23 cellular contexts compared by ENCODE assay signal in genomic region chr19:1698636-1699035, GRCh38. TPM values are rescaled to one million over a fixed set of nuclear protein-coding genes. Genes with fewer than 3 reads are reported as not detected.
A peak's percentile ranks its signal among the peaks of the same experiment; 100 is the strongest.
DNase-seq lines count a peak whose midpoint lies in the region; ATAC-seq, FAIRE-seq and TF ChIP-seq lines count a peak whose summit lies in the region.
"Had no signal": no experiment of that assay in that cellular context is flagged by ENCODE, and none has a peak within 500 bp of the region (broad histone marks: within the 10 kb centered on the region; RNA-seq: fewer than 3 reads in every experiment).

No MANE protein-coding gene starts in this region.

- H3K14ac ChIP-seq in H1 (ENCODE audit: insufficient read length) (no peak overlapping the region), H9 (ENCODE audit: insufficient read depth, low read length) (no peak overlapping the region)

- no peaks in the 10 kb centered on the region for H3K79me1 ChIP-seq in H1 (ENCODE audit: low read depth, low read length)
- no peaks in the 10 kb centered on the region for H3K79me1 ChIP-seq in H9 (ENCODE audit: insufficient read depth, low read depth, low read length, poor library complexity, severe bottlenecking)

- H2AK5ac ChIP-seq in H1 (ENCODE audit: low read depth, low read length) (no peak overlapping the region), H9 (ENCODE audit: insufficient read length, low read length) (no peak overlapping the region)

- WGBS in H1 (ENCODE audit: extremely low coverage in 1 of 2, insufficient coverage in 1 of 2, insufficient read length in 1 of 2, insufficient replicate concordance in 2 of 2, low coverage in 1 of 2, low lambda C conversion rate in 2 of 2, missing lambda C conversion rate in 1 of 2), 2 experiments, result 90% methylated on average over 24 of the region's 26 CpGs; no CpG with 5 or more reads in 1 of the 2 experiments
- WGBS in aorta, 2 donors, result 88 to 94% methylated on average over 26 of the region's 26 CpGs
- no CpG with 5 or more reads among the region's 26 CpGs for WGBS in H9 (ENCODE audit: extremely low coverage, insufficient read length, low lambda C conversion rate)

- H3K27me3 ChIP-seq in H1 (replicated peaks in 1 of 4; ENCODE audit: control insufficient read depth in 3 of 4, extremely low read depth in 1 of 4, insufficient read depth in 3 of 4, low read length in 3 of 4), result no peaks in the 10 kb centered on the region; a peak in 1 of 7 replicates
- H3K27me3 ChIP-seq in aorta (ENCODE audit: control insufficient read depth in 1 of 2, insufficient read depth in 2 of 2, low read length in 1 of 2), result no peaks in the 10 kb centered on the region
- no peaks in the 10 kb centered on the region; the same call in 1 of the 2 replicates for H3K27me3 ChIP-seq in H9 (ENCODE audit: insufficient read depth, low read length)

- no peak overlapping the region for H3K27ac ChIP-seq in H1 (ENCODE audit: low read depth, low read length)
- H3K27ac ChIP-seq in aorta (ENCODE audit: low read depth in 1 of 2, low read length in 2 of 2), result no peak overlapping the region
- H3K27ac ChIP-seq in H9 (ENCODE audit: insufficient read length, low read depth, low read length), result no peak overlapping the region
- H3K27ac ChIP-seq: A549 had no signal

- H3K9me3 Mint-ChIP-seq in H9, result peaks cover 19 to 23% of the 10 kb centered on the region in 2 experiments

- H3K4me3 ChIP-seq in H1 (ENCODE audit: extremely low read depth in 1 of 4, insufficient read depth in 2 of 4, low read depth in 3 of 4, low read length in 4 of 4), result no peak overlapping the region
- no peak overlapping the region for H3K4me3 ChIP-seq in aorta (ENCODE audit: low read length in 2 of 2)
- H3K4me3 ChIP-seq: A549, GM23338 had no signal

- H2BK120ac ChIP-seq in H1 (replicated peaks; ENCODE audit: low read depth, low read length), result no peak overlapping the region
- H2BK120ac ChIP-seq in H9 (ENCODE audit: low read depth, low read length, poor library complexity, severe bottlenecking), result no peak overlapping the region

- H3K4me3 Mint-ChIP-seq in H9, result no peak overlapping the region
- H3K4me3 Mint-ChIP-seq: CD4-positive, alpha-beta memory T cell; GM23338 had no signal

- no peak overlapping the region for H2BK20ac ChIP-seq in H1 (ENCODE audit: low read length)
- H2BK20ac ChIP-seq in H9 (ENCODE audit: low read depth, low read length, poor library complexity, severe bottlenecking), result no peak overlapping the region

- H3K56ac ChIP-seq in H1 (replicated peaks; ENCODE audit: insufficient read length, low read depth, low read length) (peak overlapping the region; percentile 12), H9 (ENCODE audit: insufficient read length, low read depth, low read length) (no peak overlapping the region)

- in situ Hi-C loops in GM13976 (cut with MboI; ENCODE audit: low sequenced_read_pairs, unreplicated experiment), result no loop called here

- no peaks in the 10 kb centered on the region for H3K36me3 ChIP-seq in H1 (ENCODE audit: control insufficient read depth in 2 of 4, insufficient read depth in 4 of 4, low read length in 3 of 4)
- H3K36me3 ChIP-seq in aorta (ENCODE audit: control insufficient read depth in 1 of 2, insufficient read depth in 2 of 2, low read length in 1 of 2), result no peaks in the 10 kb centered on the region

- H3K4me1 ChIP-seq in H1 (replicated peaks in 1 of 4; ENCODE audit: control insufficient read depth in 3 of 4, insufficient read depth in 4 of 4, low read length in 3 of 4) (no peaks in the 10 kb centered on the region), aorta (ENCODE audit: control insufficient read depth in 1 of 2, insufficient read depth in 2 of 2, low read length in 2 of 2) (no peaks in the 10 kb centered on the region), H9 (ENCODE audit: insufficient read depth, low read length) (no peaks in the 10 kb centered on the region)
- H3K4me1 ChIP-seq: A549 had no signal

- ATAC-seq in aorta (ENCODE audit: low FRiP score), result peak; percentile 7
- ATAC-seq: A549, HCT116 had no signal

- TF ChIP-seq EP300 in H1 (IDR thresholded peaks at IDR 0.05; ENCODE audit: borderline replicate concordance in 1 of 2, low read depth in 2 of 2, low read length in 2 of 2), result no peak

- H4K5ac ChIP-seq in H1 (ENCODE audit: insufficient read length, low read depth, low read length) (no peak overlapping the region), H9 (ENCODE audit: insufficient read length, low read depth, low read length) (no peak overlapping the region)

- DNase-seq in AG20443 (ENCODE audit: low spot score) (peak; percentile 6), GM13976 (ENCODE audit: low spot score) (peak; percentile 19), H1 (ENCODE audit: low read depth in 1 of 2, low spot score in 2 of 2) (no peak), aorta (no peak), posterior vena cava (ENCODE audit: low spot score) (no peak), H9 (no peak)
- no peak for DNase-seq in activated effector memory CD4-positive, alpha-beta T cell treated with Interleukin-2 at 50 U/mL for 16 hours
- DNase-seq: 8988T; ACHN; C1 segment of cervical spinal cord; Calu3; CD4-positive, alpha-beta memory T cell; COR-L47; DMS 273 treated with DMSO at 0.1 percent for 48 hours; DMS79; EL; GDM1 had no signal

- TF ChIP-seq RAD21 in H1 (IDR thresholded peaks at IDR 0.05 in 1 of 2, conservative IDR thresholded peaks at IDR 0.05 in 1 of 2; ENCODE audit: low read depth in 2 of 2, low read length in 2 of 2), result no peak

- no peak for FAIRE-seq in H1 (lab: Jason Lieb, UNC)
- FAIRE-seq: A549, GM12891, H54 had no signal

- no peaks in the 10 kb centered on the region for H3K23me2 ChIP-seq in H1 (ENCODE audit: low read depth, low read length)
- H3K23me2 ChIP-seq in H9 (ENCODE audit: insufficient read length, low read depth, low read length, poor library complexity, severe bottlenecking), result no peaks in the 10 kb centered on the region

- H2BK5ac ChIP-seq in H1 (ENCODE audit: low read depth, low read length) (no peak overlapping the region), H9 (ENCODE audit: insufficient read length, low read length) (no peak overlapping the region)

- no peak overlapping the region for H4K91ac ChIP-seq in H1 (replicated peaks; ENCODE audit: insufficient read length, low read length)
- no peak overlapping the region for H4K91ac ChIP-seq in H9 (ENCODE audit: insufficient read length, low read depth, low read length)

- peaks cover 0 to 5% of the 10 kb centered on the region in 2 experiments; a peak in 1 of 4 replicates for H3K4me1 Mint-ChIP-seq in H9

- H3K79me2 ChIP-seq in H1 (ENCODE audit: control insufficient read depth in 1 of 2, insufficient read depth in 2 of 2, low read length in 2 of 2) (no peaks in the 10 kb centered on the region), H9 (ENCODE audit: insufficient read depth, low read length) (no peaks in the 10 kb centered on the region)

- no peak overlapping the region for H3K4ac ChIP-seq in H1 (replicated peaks; ENCODE audit: insufficient read length, low read depth, low read length)
- no peak overlapping the region for H3K4ac ChIP-seq in H9 (ENCODE audit: low read depth, low read length)

- H3K27me3 Mint-ChIP-seq in H9 (ENCODE audit: low read depth), result peaks cover 63% of the 10 kb centered on the region

- H3K36me3 Mint-ChIP-seq in H9 (ENCODE audit: insufficient read depth in 1 of 3, low read depth in 3 of 3), result peaks cover 3 to 16% (median 4%) of the 10 kb centered on the region in 3 experiments; a peak in 4 of 7 replicates

- TF ChIP-seq CTCF in GM13976 (IDR thresholded peaks at IDR 0.05; ENCODE audit: borderline replicate concordance, control extremely low read depth, extremely low read depth, insufficient read depth, missing control alignments) (no peak), H1 (IDR thresholded peaks at IDR 0.05; ENCODE audit: control extremely low read depth in 1 of 3, insufficient read depth in 1 of 3, low read depth in 1 of 3, low read length in 3 of 3) (no peak), H9 (conservative IDR thresholded peaks at IDR 0.05) (no peak)

- no peak for TF ChIP-seq POLR2A in H1 (IDR thresholded peaks at IDR 0.05; ENCODE audit: control extremely low read depth in 1 of 2, low read depth in 2 of 2, low read length in 2 of 2)

- CTCF ChIA-PET in H1 (lab: Charles Lee; ENCODE audit: partially characterized antibody), result no interaction called here

- H4K8ac ChIP-seq in H1 (ENCODE audit: extremely low read depth, insufficient read depth, low read length) (no peak overlapping the region), H9 (replicated peaks; ENCODE audit: insufficient read length, low read depth, low read length) (no peak overlapping the region)

- H3K27ac Mint-ChIP-seq in H9, result no peak overlapping the region
- H3K27ac Mint-ChIP-seq: CD4-positive, alpha-beta memory T cell; GM23338 had no signal

- H4K20me1 ChIP-seq in H1 (replicated peaks in 1 of 2; ENCODE audit: control insufficient read depth in 1 of 2, insufficient read depth in 2 of 2, low read length in 2 of 2) (no peaks in the 10 kb centered on the region), H9 (ENCODE audit: control insufficient read depth, insufficient read depth, insufficient read length) (no peaks in the 10 kb centered on the region)

- H3K4me2 ChIP-seq in H1 (ENCODE audit: insufficient read depth in 1 of 2, low read depth in 2 of 2, low read length in 2 of 2) (no peak overlapping the region), H9 (ENCODE audit: insufficient read depth, insufficient read length, low read length) (no peak overlapping the region)
- H3K4me2 ChIP-seq: A549, GM23338 had no signal

- H2AFZ ChIP-seq in H1 (ENCODE audit: low read length) (no peak overlapping the region), H9 (ENCODE audit: low read length) (no peak overlapping the region)
- H2AFZ ChIP-seq: GM23338 had no signal

- H3K23ac ChIP-seq in H1 (ENCODE audit: insufficient read length), result no peak overlapping the region
- no peak overlapping the region for H3K23ac ChIP-seq in H9 (ENCODE audit: insufficient read length, low read depth, low read length)

- POLR2A ChIA-PET in H1 (lab: Charles Lee; ENCODE audit: partially characterized antibody), result interaction anchor here (1.3 kb wide), 1 partner anchor 9 kb away, joined by 3 read pairs; no protein-coding TSS in a partner anchor

- H3K9ac ChIP-seq in H1 (replicated peaks in 1 of 4; ENCODE audit: extremely low read depth in 1 of 4, low read depth in 3 of 4, low read length in 3 of 4) (no peak overlapping the region), H9 (ENCODE audit: extremely low read depth, insufficient read length, low read length) (no peak overlapping the region)

- H3K9me3 ChIP-seq in H1 (ENCODE audit: insufficient read depth in 2 of 2, low read depth in 1 of 2, low read length in 1 of 2) (peaks cover 3 to 8% of the 10 kb centered on the region in 2 experiments; a peak in 2 of 4 replicates), aorta (ENCODE audit: control insufficient read depth, low read length) (peaks cover 1% of the 10 kb centered on the region), H9 (ENCODE audit: control insufficient read depth, low read depth, low read length) (peaks cover 6% of the 10 kb centered on the region)

- H2BK15ac ChIP-seq in H1 (ENCODE audit: low read length) (no peak overlapping the region), H9 (ENCODE audit: low read depth, low read length) (no peak overlapping the region; the same call in 1 of the 2 replicates)

- intact Hi-C loops in aorta (cut with DNase I) (no loop called here), posterior vena cava (cut with DNase I) (no loop called here)

- H3K18ac ChIP-seq in H1 (ENCODE audit: extremely low read depth, low read length) (no peak overlapping the region), H9 (ENCODE audit: insufficient read length, low read depth, low read length) (no peak overlapping the region)

- no peak overlapping the region for H3T11ph ChIP-seq in H9 (ENCODE audit: low read length)

- H2BK12ac ChIP-seq in H1 (ENCODE audit: low read depth, low read length) (no peak overlapping the region), H9 (ENCODE audit: insufficient read length, low read depth, low read length) (no peak overlapping the region)

RNA-seq across cellular contexts. Expression of gene TCF3, which starts 46.2 kb away (rescaled TPM):
- total RNA-seq in H1 (2021; fragmentation: NEBNext Ultra II Directional; extraction: Animal tissue kit (Norgen Biotek cat#: 25700)), result 340 and 348 TPM in 2 replicates
- polyA plus RNA-seq in H1 (2011; rRNA removed), result 241 and 471 TPM in 2 replicates
- 271 TPM for polyA plus RNA-seq in H1 (2011; cell fraction: cytosol; rRNA removed)
- polyA plus RNA-seq in H1 (2011; cell fraction: nucleus; rRNA removed), result 468 TPM
- 258 to 276 TPM (median 262 TPM) in 4 replicates for polyA plus RNA-seq in H1 (2012, experiment 1 of 2)
- 216 TPM for polyA plus RNA-seq in H1 (2012, experiment 2 of 2)
- polyA plus RNA-seq in H1 (2013, experiment 1 of 2), result 188 TPM
- polyA plus RNA-seq in H1 (2013, experiment 2 of 2), result 190 TPM
- 47.7 and 78.0 TPM in 2 replicates for polyA minus RNA-seq in H1 (2011; rRNA and poly(A)+ RNA removed)
- 232 TPM for polyA minus RNA-seq in H1 (2011; cell fraction: cytosol; rRNA and poly(A)+ RNA removed)
- polyA minus RNA-seq in H1 (2011; cell fraction: nucleus; rRNA and poly(A)+ RNA removed), result 124 TPM
- 10 to 100 TPM; 32.0 to 50.4 TPM for total RNA-seq in aorta
- polyA plus RNA-seq in aorta, result 10 to 100 TPM; 23.7 to 36.2 TPM
- 10 to 100 TPM; 26.2 to 36.4 TPM for total RNA-seq in posterior vena cava
- total RNA-seq in H9 (2021), result 304 TPM in 2 replicates

RNA-seq across cellular contexts. Expression of gene ONECUT3, which starts 54.7 kb away (rescaled TPM):
- total RNA-seq in H1 (2021; fragmentation: NEBNext Ultra II Directional; extraction: Animal tissue kit (Norgen Biotek cat#: 25700)), result not detected in 2 replicates
- polyA plus RNA-seq in H1 (2011; rRNA removed), result not detected in 2 replicates
- not detected for polyA plus RNA-seq in H1 (2011; cell fraction: cytosol; rRNA removed)
- polyA plus RNA-seq in H1 (2011; cell fraction: nucleus; rRNA removed), result not detected
- 0.04 TPM in 1 of 4 replicates, not detected in the others for polyA plus RNA-seq in H1 (2012, experiment 1 of 2)
- 0.01 TPM for polyA plus RNA-seq in H1 (2012, experiment 2 of 2)
- polyA plus RNA-seq in H1 (2013, experiment 1 of 2), result not detected
- not detected for polyA plus RNA-seq in H1 (2013, experiment 2 of 2)
- polyA minus RNA-seq in H1 (2011; rRNA and poly(A)+ RNA removed), result not detected in 2 replicates
- polyA minus RNA-seq in H1 (2011; cell fraction: cytosol; rRNA and poly(A)+ RNA removed), result not detected
- polyA minus RNA-seq in H1 (2011; cell fraction: nucleus; rRNA and poly(A)+ RNA removed), result not detected
- total RNA-seq in aorta, result not detected
- polyA plus RNA-seq in aorta, result under 1 TPM in 1 of 2 donors, not detected in 1; 0.03 TPM
- not detected for total RNA-seq in posterior vena cava
- total RNA-seq in H9 (2021), result 0.04 and 0.07 TPM in 2 replicates
- total RNA-seq: CD4-positive, alpha-beta memory T cell; GM23338 had no signal
- polyA plus RNA-seq: BJ; CD4-positive, alpha-beta memory T cell; GM23338 had no signal

Comparison
In these comparisons a context has a peak if more than half of its experiments do, and no peak if none do; other contexts are left out.
1. DNase-seq: peak in AG20443 (single experiment) and GM13976 (single experiment); none in H1 (0 of 2), aorta (0 of 2), posterior vena cava (single experiment), H9 (single experiment) and activated effector memory CD4-positive, alpha-beta T cell treated with Interleukin-2 at 50 U/mL for 16 hours (single experiment).